In the genomic region with DNA sequence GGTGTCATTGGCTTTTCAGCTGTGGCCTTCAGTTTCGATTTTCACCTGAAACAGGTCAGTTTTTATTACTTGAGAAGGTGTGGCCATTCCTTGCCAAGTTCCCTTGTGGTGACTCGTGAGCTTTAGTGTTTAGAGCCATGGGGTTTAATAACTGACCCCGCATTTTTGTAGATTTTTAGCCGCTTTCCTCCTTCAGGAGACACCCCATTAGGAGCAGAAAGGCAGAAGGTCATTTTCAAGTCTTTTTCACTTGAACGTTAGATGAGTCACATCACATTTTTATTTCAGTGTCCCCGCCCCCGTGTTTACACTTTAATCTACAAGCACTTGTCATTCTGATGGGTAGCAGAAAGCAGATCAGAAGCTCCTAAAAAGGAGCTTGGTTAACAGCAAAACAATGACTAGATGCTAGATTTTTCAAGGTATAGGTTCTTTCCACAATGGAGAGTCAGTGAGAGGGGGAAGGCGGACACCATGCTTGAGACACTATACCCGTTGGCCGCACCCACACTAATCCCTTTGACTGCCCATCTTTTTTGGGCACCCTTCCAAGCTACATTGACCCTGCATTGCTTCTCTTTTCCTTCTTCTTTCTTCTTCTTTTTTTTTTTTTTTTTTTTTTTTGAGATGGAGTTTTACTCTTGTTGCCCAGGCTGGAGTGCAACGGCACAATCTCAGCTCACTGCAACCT, we compare ENCODE assay signal across 9 cellular contexts.
DNase-seq lines count a peak whose midpoint lies in the region; ATAC-seq and TF ChIP-seq lines count a peak whose summit lies in the region.
"Had no signal": no experiment of that assay in that cellular context is flagged by ENCODE, and none has a peak within 500 bp of the region (broad histone marks: within the 10 kb centered on the region; RNA-seq: fewer than 3 reads in every experiment).

No MANE protein-coding gene starts in this region.

- H3K27ac ChIP-seq in HEK293 (ENCODE audit: extremely low read depth, low read depth, low read length) (no peak overlapping the region), SJSA1 (0 out of 2 replicates have a peak overlapping the region, but pooled peaks have one; percentile 39), skeletal muscle tissue (ENCODE audit: low read depth, low read length) (peak overlapping the region; percentile 55)

- CTCF ChIA-PET in HEK293 (lab: Yijun Ruan, JAX) = interaction anchor here (0.6 to 1.7 kb wide), 2 partner anchors 17 to 350 kb away, joined by 4 to 11 read pairs; no protein-coding TSS in a partner anchor

- no peak overlapping the region for H3K9ac ChIP-seq in skeletal muscle tissue (ENCODE audit: low read depth in 1 of 3, low read length in 3 of 3)

- DNase-seq in SJSA1 (ENCODE audit: low read depth in 1 of 2, low spot score in 2 of 2) (peak in 1 of 2 experiments; percentile 55), fibroblast of pulmonary artery (ENCODE audit: low read depth) (peak; percentile 80), activated gamma-delta T cell treated with Interleukin-2 at 50 U/mL for 16 hours (no peak), pons (ENCODE audit: low spot score) (no peak), NCI-H774 (lab: John Stamatoyannopoulos, UW) (no peak)
- DNase-seq: activated CD4-positive, alpha-beta T cell treated with anti-CD3 and anti-CD28 coated beads for 1 hour had no signal

- POLR2A ChIA-PET in HEK293 (lab: Yijun Ruan, JAX) = no interaction called here

- H3K27me3 ChIP-seq in SJSA1 (replicated peaks) (no peaks in the 10 kb centered on the region), skeletal muscle tissue (ENCODE audit: control insufficient read depth in 3 of 3, insufficient read depth in 3 of 3, low read length in 3 of 3) (no peaks in the 10 kb centered on the region)

- no peak for ATAC-seq in HG03196 (IDR thresholded peaks at IDR 0.05; ENCODE audit: unreplicated experiment)

- H3K4me3 ChIP-seq in HEK293 (ENCODE audit: low read depth, low read length) (no peak overlapping the region), SJSA1 (no peak overlapping the region), fibroblast of pulmonary artery (replicated peaks; ENCODE audit: low read depth, low read length) (no peak overlapping the region), skeletal muscle tissue (ENCODE audit: low read length in 3 of 3) (no peak overlapping the region)

- H3K36me3 ChIP-seq in HEK293 (ENCODE audit: control insufficient read depth in 2 of 2, insufficient read depth in 1 of 2, low read length in 2 of 2) (peaks cover 0 to 28% of the 10 kb centered on the region in 2 experiments; a peak in 1 of 3 replicates), SJSA1 (peaks cover 78% of the 10 kb centered on the region), skeletal muscle tissue (ENCODE audit: control insufficient read depth in 3 of 3, insufficient read depth in 3 of 3, low read length in 3 of 3) (peaks cover 0 to 8% (median 6%) of the 10 kb centered on the region in 3 donors)

- H3K9me3 ChIP-seq in HEK293 (ENCODE audit: control insufficient read depth, insufficient read depth, low read depth, low read length) = no peaks in the 10 kb centered on the region
- no peaks in the 10 kb centered on the region for H3K9me3 ChIP-seq in SJSA1 (replicated peaks)
- no peaks in the 10 kb centered on the region for H3K9me3 ChIP-seq in skeletal muscle tissue (ENCODE audit: control insufficient read depth in 3 of 3, low read length in 3 of 3)

- TF ChIP-seq CTCF in HEK293 (tag by site-specific recombination; IDR thresholded peaks at IDR 0.05) (no peak), fibroblast of pulmonary artery (IDR thresholded peaks at IDR 0.05; ENCODE audit: low read length, missing control alignments) (no peak)

- H3K4me1 ChIP-seq in HEK293 (ENCODE audit: control insufficient read depth, insufficient read depth, low read length) (no peaks in the 10 kb centered on the region), SJSA1 (replicated peaks) (peaks cover 43% of the 10 kb centered on the region), skeletal muscle tissue (ENCODE audit: control insufficient read depth in 3 of 3, insufficient read depth in 3 of 3, low read length in 3 of 3) (peaks cover 53 to 77% (median 62%) of the 10 kb centered on the region in 3 donors)

TF ChIP-seq in HEK293, 187 proteins besides CTCF, POLR2A, EP300 and RAD21:
- TF ChIP-seq ZFP37 (tag by site-specific recombination; IDR thresholded peaks at IDR 0.05) (no peak), ZBTB7A (tag by site-specific recombination; IDR thresholded peaks at IDR 0.05; ENCODE audit: low read depth) (no peak), PRDM1 (tag by site-specific recombination; IDR thresholded peaks at IDR 0.05) (0 out of 2 replicates have a peak, but pooled peaks have one; percentile 17), ZNF292 (tag by site-specific recombination; IDR thresholded peaks at IDR 0.05; ENCODE audit: borderline replicate concordance, low read depth) (no peak), ZNF561 (tag by site-specific recombination; IDR thresholded peaks at IDR 0.05; ENCODE audit: borderline replicate concordance) (no peak), ZNF366 (tag by site-specific recombination; conservative IDR thresholded peaks at IDR 0.05) (0 out of 2 replicates have a peak, but pooled peaks have one; percentile 16)
